In genomic region chr16:85302848-85303353, GRCh38 we compare ENCODE assay signal across 15 cellular contexts.
DNase-seq lines count a peak whose midpoint lies in the region; ATAC-seq, FAIRE-seq and TF ChIP-seq lines count a peak whose summit lies in the region.
"Had no signal": no experiment of that assay in that cellular context is flagged by ENCODE, and none has a peak within 500 bp of the region (broad histone marks: within the 10 kb centered on the region; RNA-seq: fewer than 3 reads in every experiment).

No MANE protein-coding gene starts in this region.

- H3K27me3 ChIP-seq in IMR-90 (ENCODE audit: control insufficient read depth, insufficient read depth, low read length), result no peaks in the 10 kb centered on the region
- H3K27me3 ChIP-seq in body of pancreas, result no peaks in the 10 kb centered on the region
- H3K27me3 ChIP-seq in neural progenitor cell, result peaks cover 29% of the 10 kb centered on the region
- H3K27me3 ChIP-seq: colonic mucosa, esophagus muscularis mucosa, ovary had no signal

- no peak overlapping the region for H2BK20ac ChIP-seq in IMR-90 (ENCODE audit: low read depth, low read length)

- intact Hi-C loops in IMR-90 (cut with micrococcal nuclease), result no loop called here
- intact Hi-C loops in body of pancreas (cut with DNase I), result no loop called here

- H3K4me1 ChIP-seq in IMR-90 (ENCODE audit: control insufficient read depth, insufficient read depth, low read length), result peaks cover 17% of the 10 kb centered on the region
- peaks cover 46% of the 10 kb centered on the region for H3K4me1 ChIP-seq in body of pancreas
- H3K4me1 ChIP-seq in neural progenitor cell, result peaks cover 19% of the 10 kb centered on the region

- H3K9me1 ChIP-seq in IMR-90 (ENCODE audit: insufficient read depth, low read length), result peaks cover 9% of the 10 kb centered on the region; the same call in 1 of the 2 replicates

- H2AFZ ChIP-seq in IMR-90 (replicated peaks; ENCODE audit: low read length, poor library complexity), result no peak overlapping the region
- no peak overlapping the region for H2AFZ ChIP-seq in neural progenitor cell (replicated peaks)

- no peak for TF ChIP-seq CTCF in IMR-90 (conservative IDR thresholded peaks at IDR 0.05; ENCODE audit: low read depth, low read length)
- no peak for TF ChIP-seq CTCF in body of pancreas (IDR thresholded peaks at IDR 0.05)
- TF ChIP-seq CTCF in neural progenitor cell (IDR thresholded peaks at IDR 0.05), result no peak

- H3K4me3 ChIP-seq in IMR-90 (ENCODE audit: insufficient read depth, low read depth, low read length) (no peak overlapping the region), body of pancreas (no peak overlapping the region), neural progenitor cell (peak overlapping the region; percentile 36)
- H3K4me3 ChIP-seq: colonic mucosa, ovary had no signal

- no peak overlapping the region for H2BK120ac ChIP-seq in IMR-90 (ENCODE audit: low read depth, low read length)

- H4K91ac ChIP-seq in IMR-90 (ENCODE audit: insufficient read depth, low read depth, low read length), result no peak overlapping the region

- H3K9me3 ChIP-seq in IMR-90 (ENCODE audit: control insufficient read depth, insufficient read depth, low read length), result no peaks in the 10 kb centered on the region
- H3K9me3 ChIP-seq in body of pancreas, result no peaks in the 10 kb centered on the region
- no peaks in the 10 kb centered on the region for H3K9me3 ChIP-seq in neural progenitor cell (ENCODE audit: low read depth)
- H3K9me3 ChIP-seq: Caco-2, colonic mucosa, esophagus muscularis mucosa, ovary had no signal

- FAIRE-seq in frontal cortex (lab: Jason Lieb, UNC), result no peak

- H3F3A ChIP-seq in neural progenitor cell (ENCODE audit: low read depth), result peaks cover 4% of the 10 kb centered on the region

- peaks cover 28% of the 10 kb centered on the region for H3K4me1 Mint-ChIP-seq in T-helper 2 cell treated with Interferon-gamma antibody and Interleukin-4, amounts not matched to agents 5 μg/mL and 100 μg/mL, for 36 hours (ENCODE audit: low read depth)
- peaks cover 50% of the 10 kb centered on the region for H3K4me1 Mint-ChIP-seq in neural progenitor cell

- no peak for TF ChIP-seq RAD21 in IMR-90 (IDR thresholded peaks at IDR 0.05; ENCODE audit: low read length)

- H3K27ac ChIP-seq in IMR-90 (ENCODE audit: insufficient read depth, low read length) (no peak overlapping the region), body of pancreas (peak overlapping the region in 1 of 4 donors; percentile 75), neural progenitor cell (no peak overlapping the region)
- H3K27ac ChIP-seq: colonic mucosa, esophagus muscularis mucosa, ovary had no signal

- H3K4ac ChIP-seq in IMR-90 (ENCODE audit: low read depth, low read length), result no peak overlapping the region

- no peak overlapping the region for H3K27ac Mint-ChIP-seq in T-helper 2 cell treated with Interferon-gamma antibody and Interleukin-4, amounts not matched to agents 5 μg/mL and 100 μg/mL, for 36 hours
- H3K27ac Mint-ChIP-seq in neural progenitor cell, result no peak overlapping the region
- H3K27ac Mint-ChIP-seq: memory B cell had no signal

- no peak overlapping the region for H3K18ac ChIP-seq in IMR-90 (ENCODE audit: low read depth, low read length)

- CTCF ChIA-PET in IMR-90 (lab: Yijun Ruan, JAX), result no interaction called here

- TF ChIP-seq POLR2A in IMR-90 (IDR thresholded peaks at IDR 0.05; ENCODE audit: low read depth, low read length) (no peak), body of pancreas (IDR thresholded peaks at IDR 0.05) (no peak)

- H3K36me3 Mint-ChIP-seq in T-helper 2 cell treated with Interferon-gamma antibody and Interleukin-4, amounts not matched to agents 5 μg/mL and 100 μg/mL, for 36 hours (ENCODE audit: low read depth), result peaks cover 2% of the 10 kb centered on the region
- H3K36me3 Mint-ChIP-seq in neural progenitor cell, result no peaks in the 10 kb centered on the region
- H3K36me3 Mint-ChIP-seq: memory B cell had no signal

- H3K36me3 ChIP-seq in IMR-90 (ENCODE audit: control insufficient read depth, insufficient read depth, low read length), result peaks cover 4% of the 10 kb centered on the region; the same call in 1 of the 2 replicates
- H3K36me3 ChIP-seq in body of pancreas (replicated peaks in 1 of 2; ENCODE audit: insufficient read depth in 1 of 2, low read depth in 2 of 2), result no peaks in the 10 kb centered on the region
- no peaks in the 10 kb centered on the region for H3K36me3 ChIP-seq in neural progenitor cell
- H3K36me3 ChIP-seq: colonic mucosa, esophagus muscularis mucosa, ovary had no signal

- H3K56ac ChIP-seq in IMR-90 (ENCODE audit: extremely low read depth, insufficient read depth, low read length), result no peak overlapping the region

- no peaks in the 10 kb centered on the region for H3K79me2 ChIP-seq in neural progenitor cell (ENCODE audit: low read depth)

- peaks cover 87% of the 10 kb centered on the region for H4K20me1 ChIP-seq in IMR-90 (ENCODE audit: insufficient read depth, low read length)
- peaks cover 26% of the 10 kb centered on the region for H4K20me1 ChIP-seq in neural progenitor cell (ENCODE audit: low read depth)

- in situ Hi-C loops in IMR-90 (cut with MboI; ENCODE audit: low sequenced_read_pairs), result no loop called here

- no peak overlapping the region for H3K23ac ChIP-seq in IMR-90 (ENCODE audit: low read depth, low read length)

- H3K9ac ChIP-seq in IMR-90 (ENCODE audit: low read depth, low read length), result no peak overlapping the region
- H3K9ac ChIP-seq in neural progenitor cell, result no peak overlapping the region

- peak overlapping the region; percentile 88 for H3K4me3 Mint-ChIP-seq in T-helper 2 cell treated with Interferon-gamma antibody and Interleukin-4, amounts not matched to agents 5 μg/mL and 100 μg/mL, for 36 hours
- peak overlapping the region; percentile 52 for H3K4me3 Mint-ChIP-seq in neural progenitor cell

- 86% methylated on average over 21 of the region's 26 CpGs; no CpG with 5 or more reads in 1 of the 2 experiments for WGBS in IMR-90 (ENCODE audit: extremely low coverage in 2 of 2, insufficient read length in 1 of 2), 2 experiments
- WGBS in body of pancreas, 2 donors, result 58 to 77% methylated on average over 10 to 26 of the region's 26 CpGs

- no peak overlapping the region for H2BK15ac ChIP-seq in IMR-90 (ENCODE audit: low read depth, low read length)

- H3K27me3 Mint-ChIP-seq in T-helper 2 cell treated with Interferon-gamma antibody and Interleukin-4, amounts not matched to agents 5 μg/mL and 100 μg/mL, for 36 hours (ENCODE audit: low read depth), result no peaks in the 10 kb centered on the region
- H3K27me3 Mint-ChIP-seq in neural progenitor cell (ENCODE audit: insufficient read depth, low read depth), result peaks cover 33% of the 10 kb centered on the region

- H3K4me2 ChIP-seq in IMR-90 (ENCODE audit: low read depth, low read length), result no peak overlapping the region
- H3K4me2 ChIP-seq in neural progenitor cell, result peak overlapping the region; percentile 74

- peaks cover 19 to 86% of the 10 kb centered on the region in 2 experiments for H3K79me1 ChIP-seq in IMR-90 (ENCODE audit: low read depth in 1 of 2, low read length in 2 of 2)

- H4K5ac ChIP-seq in IMR-90 (ENCODE audit: low read depth, low read length), result no peak overlapping the region

- no peak overlapping the region; the same call in 1 of the 2 replicates for H3K14ac ChIP-seq in IMR-90 (replicated peaks; ENCODE audit: low read depth, low read length)

- H2BK5ac ChIP-seq in IMR-90 (ENCODE audit: low read depth, low read length, poor library complexity, severe bottlenecking), result no peak overlapping the region

- no peak for DNase-seq in T-helper 2 cell treated with Interferon-gamma antibody and Interleukin-4, amounts not matched to agents 5 μg/mL and 100 μg/mL, for 36 hours (ENCODE audit: low spot score)
- DNase-seq in T-helper 2 cell, result no peak
- DNase-seq in IMR-90, result no peak
- DNase-seq in body of pancreas, result no peak
- DNase-seq in neural progenitor cell (ENCODE audit: low spot score), result no peak
- DNase-seq in CD1c-positive myeloid dendritic cell (ENCODE audit: extremely low spot score), result no peak
- DNase-seq in AG08396 (ENCODE audit: low spot score), result no peak
- no peak for DNase-seq in frontal cortex (ENCODE audit: low spot score in 2 of 2)
- DNase-seq: NCI-H1930 had no signal

- peak overlapping the region; percentile 84 for H2AK9ac ChIP-seq in IMR-90 (replicated peaks; ENCODE audit: low read depth, low read length, poor library complexity)

- no TSS peak for BruUV-seq in IMR-90 (replicated peaks; lab: Mats Ljungman, UMichigan)

- no peak overlapping the region for H4K8ac ChIP-seq in IMR-90 (ENCODE audit: low read depth in 2 of 2, low read length in 2 of 2)

- ATAC-seq in IMR-90 (ENCODE audit: low read depth) (no peak), body of pancreas (peak; percentile 28)
- ATAC-seq: Right ventricle myocardium inferior had no signal

- POLR2A ChIA-PET in IMR-90 (lab: Charles Lee; ENCODE audit: unreplicated experiment), result no interaction called here

- dilution Hi-C loops in IMR-90 (cut with HindIII; ENCODE audit: low sequenced_read_pairs, unreplicated experiment), result no loop called here

- H3K9me3 Mint-ChIP-seq in T-helper 2 cell treated with Interferon-gamma antibody and Interleukin-4, amounts not matched to agents 5 μg/mL and 100 μg/mL, for 36 hours, result no peaks in the 10 kb centered on the region
- no peaks in the 10 kb centered on the region for H3K9me3 Mint-ChIP-seq in neural progenitor cell
- H3K9me3 Mint-ChIP-seq: memory B cell had no signal

- no peak overlapping the region for H2AK5ac ChIP-seq in IMR-90 (ENCODE audit: low read depth, low read length)

TF ChIP-seq in IMR-90, 13 proteins besides CTCF, POLR2A, EP300 and RAD21:
- TF ChIP-seq USF2 (IDR thresholded peaks at IDR 0.05; ENCODE audit: low read depth, low read length) (no peak), MAFK (IDR thresholded peaks at IDR 0.05; ENCODE audit: low read depth, low read length) (no peak), MXI1 (IDR thresholded peaks at IDR 0.05; ENCODE audit: borderline replicate concordance, low read depth, low read length) (no peak), CEBPB (IDR thresholded peaks at IDR 0.05; ENCODE audit: low read depth, low read length) (no peak), SMC3 (IDR thresholded peaks at IDR 0.05; ENCODE audit: low read depth, low read length) (no peak), CHD1 (IDR thresholded peaks at IDR 0.05; ENCODE audit: low read depth, low read length) (no peak), MAZ (IDR thresholded peaks at IDR 0.05; ENCODE audit: borderline replicate concordance, low read depth, low read length) (no peak)
TF ChIP-seq in IMR-90: peak in this region for 0.
